Comparison of ENCODE assay signal across 8 cellular contexts in genomic region chr5:149581192-149581861, GRCh38. TPM values are rescaled to one million over a fixed set of nuclear protein-coding genes. Genes with fewer than 3 reads are reported as not detected.
DNase-seq lines count a peak whose midpoint lies in the region; ATAC-seq and TF ChIP-seq lines count a peak whose summit lies in the region.

A gene with protein sequence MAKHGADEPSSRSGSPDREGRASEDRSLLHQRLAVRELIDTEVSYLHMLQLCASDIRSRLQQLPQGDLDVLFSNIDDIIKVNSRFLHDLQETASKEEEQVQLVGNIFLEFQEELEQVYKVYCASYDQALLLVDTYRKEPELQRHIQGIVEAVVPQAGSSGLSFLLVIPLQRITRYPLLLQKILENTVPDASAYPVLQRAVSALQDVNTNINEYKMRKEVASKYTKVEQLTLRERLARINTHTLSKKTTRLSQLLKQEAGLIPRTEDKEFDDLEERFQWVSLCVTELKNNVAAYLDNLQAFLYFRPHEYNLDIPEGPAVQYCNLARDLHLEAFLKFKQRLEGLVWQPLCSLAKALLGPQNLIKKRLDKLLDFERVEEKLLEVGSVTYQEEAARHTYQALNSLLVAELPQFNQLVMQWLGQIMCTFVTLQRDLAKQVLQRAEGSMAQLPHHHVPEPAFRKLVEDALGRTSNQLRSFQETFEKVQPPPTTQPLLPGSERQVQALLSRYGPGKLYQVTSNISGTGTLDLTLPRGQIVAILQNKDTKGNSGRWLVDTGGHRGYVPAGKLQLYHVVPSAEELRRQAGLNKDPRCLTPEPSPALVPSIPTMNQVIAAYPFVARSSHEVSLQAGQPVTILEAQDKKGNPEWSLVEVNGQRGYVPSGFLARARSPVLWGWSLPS (plus strand): TSS chr5:149581498. CDS start chr5:149597770, 16,272 bp downstream.

- no peaks in the 10 kb centered on the region for H3K9me3 Mint-ChIP-seq in GM23338
- no peaks in the 10 kb centered on the region for H3K9me3 Mint-ChIP-seq in activated T-helper 17 cell treated with anti-CD3 and anti-CD28 coated beads, Interleukin-2, amount 50 U/mL, for 72 hours
- no peaks in the 10 kb centered on the region for H3K9me3 Mint-ChIP-seq in naive thymus-derived CD8-positive, alpha-beta T cell

- H3F3A ChIP-seq in GM23338 (replicated peaks; ENCODE audit: low read depth) = peaks cover 6% of the 10 kb centered on the region

- H3K9me2 ChIP-seq in GM23338 (ENCODE audit: insufficient read depth) = no peaks in the 10 kb centered on the region

- peak; percentile 71 for DNase-seq in GM23338 (ENCODE audit: low spot score)
- peak; percentile 78 for DNase-seq in NCI-H774 (lab: John Stamatoyannopoulos, UW)
- peak; percentile 64 for DNase-seq in fibroblast of the aortic adventitia (ENCODE audit: low read depth)
- DNase-seq in naive thymus-derived CD8-positive, alpha-beta T cell = peak in 8 of 10 donors; percentile 20 to 54 (median 36)
- peak; percentile 17 for DNase-seq in stimulated activated naive CD4-positive, alpha-beta T cell treated with Interleukin-2 at 50 U/mL for 16 hours (lab: John Stamatoyannopoulos, UW)

- H3K27me3 ChIP-seq in GM23338 (ENCODE audit: insufficient read depth) = peaks cover 30% of the 10 kb centered on the region

- POLR2A ChIA-PET in naive thymus-derived CD8-positive, alpha-beta T cell (lab: Charles Lee) = no interaction called here

- H4K20me1 ChIP-seq in GM23338 (replicated peaks; ENCODE audit: insufficient read depth) = no peaks in the 10 kb centered on the region

- no peak within 1 kb of the TSS for H3K27ac Mint-ChIP-seq in GM23338
- peak within 1 kb of the TSS; percentile 52 for H3K27ac Mint-ChIP-seq in activated T-helper 17 cell treated with anti-CD3 and anti-CD28 coated beads, Interleukin-2, amount 50 U/mL, for 72 hours
- H3K27ac Mint-ChIP-seq in naive thymus-derived CD8-positive, alpha-beta T cell = peak within 1 kb of the TSS in 5 of 10 donors; percentile 22 to 69 (median 49)

- peaks cover 21% of the 10 kb centered on the region for H3K27me3 Mint-ChIP-seq in GM23338 (ENCODE audit: insufficient read depth, low read depth, poor library complexity)
- peaks cover 13% of the 10 kb centered on the region for H3K27me3 Mint-ChIP-seq in activated T-helper 17 cell treated with anti-CD3 and anti-CD28 coated beads, Interleukin-2, amount 50 U/mL, for 72 hours
- peaks cover 0 to 7% (median 0%) of the 10 kb centered on the region in 5 donors for H3K27me3 Mint-ChIP-seq in naive thymus-derived CD8-positive, alpha-beta T cell

- TF ChIP-seq CTCF in GM23338 (conservative IDR thresholded peaks at IDR 0.05; ENCODE audit: low read depth in 2 of 2) = no peak
- TF ChIP-seq CTCF in fibroblast of the aortic adventitia (IDR thresholded peaks at IDR 0.05; ENCODE audit: insufficient read depth, low read length) = no peak

- peaks cover 8% of the 10 kb centered on the region for H3K4me1 ChIP-seq in GM23338 (ENCODE audit: insufficient read depth)

- H3K36me3 Mint-ChIP-seq in GM23338 (ENCODE audit: low read depth) = no peaks in the 10 kb centered on the region
- no peaks in the 10 kb centered on the region for H3K36me3 Mint-ChIP-seq in activated T-helper 17 cell treated with anti-CD3 and anti-CD28 coated beads, Interleukin-2, amount 50 U/mL, for 72 hours (ENCODE audit: low read depth)
- no peaks in the 10 kb centered on the region for H3K36me3 Mint-ChIP-seq in naive thymus-derived CD8-positive, alpha-beta T cell

- H3K27ac ChIP-seq in GM23338 (ENCODE audit: low read depth) = no peak within 1 kb of the TSS

- ATAC-seq in GM23338 (peak; percentile 86), HG02642 (IDR thresholded peaks at IDR 0.05; ENCODE audit: poor library complexity, unreplicated experiment) (no peak), GM21737 (IDR thresholded peaks at IDR 0.05; ENCODE audit: unreplicated experiment) (no peak)
- ATAC-seq in activated T-helper 17 cell treated with anti-CD3 and anti-CD28 coated beads, Interleukin-2, amount 50 U/mL, for 72 hours (replicated peaks) = peak; percentile 62
- ATAC-seq in naive thymus-derived CD8-positive, alpha-beta T cell = peak; percentile 94 to 98

- H3K79me2 ChIP-seq in GM23338 (replicated peaks; ENCODE audit: insufficient read depth) = no peaks in the 10 kb centered on the region

- H3K36me3 ChIP-seq in GM23338 (ENCODE audit: insufficient read depth) = no peaks in the 10 kb centered on the region

- peak within 1 kb of the TSS; percentile 78 for H3K4me2 ChIP-seq in GM23338

- peak within 1 kb of the TSS; percentile 76 for H3K4me3 Mint-ChIP-seq in GM23338
- H3K4me3 Mint-ChIP-seq in activated T-helper 17 cell treated with anti-CD3 and anti-CD28 coated beads, Interleukin-2, amount 50 U/mL, for 72 hours = peak within 1 kb of the TSS; percentile 70
- peak within 1 kb of the TSS; percentile 73 to 87 (median 80) for H3K4me3 Mint-ChIP-seq in naive thymus-derived CD8-positive, alpha-beta T cell

- peak within 1 kb of the TSS; percentile 68 for H3K4me3 ChIP-seq in GM23338
- H3K4me3 ChIP-seq in fibroblast of the aortic adventitia (ENCODE audit: low read depth, low read length) = peak within 1 kb of the TSS; percentile 64

- H2AFZ ChIP-seq in GM23338 = peak within 1 kb of the TSS; percentile 100

- peaks cover 9% of the 10 kb centered on the region for H3K4me1 Mint-ChIP-seq in GM23338
- no peaks in the 10 kb centered on the region for H3K4me1 Mint-ChIP-seq in activated T-helper 17 cell treated with anti-CD3 and anti-CD28 coated beads, Interleukin-2, amount 50 U/mL, for 72 hours
- H3K4me1 Mint-ChIP-seq in naive thymus-derived CD8-positive, alpha-beta T cell = peaks cover 0 to 13% (median 7%) of the 10 kb centered on the region in 4 donors

TF ChIP-seq in GM23338, 12 proteins besides CTCF, POLR2A, EP300 and RAD21 (continues in another document):
- TF ChIP-seq STAT1 (IDR thresholded peaks at IDR 0.05; ENCODE audit: unreplicated experiment) (no peak), ZNF114 (CRISPR knock-in tag; IDR thresholded peaks at IDR 0.05) (no peak), NANOG (IDR thresholded peaks at IDR 0.05; ENCODE audit: borderline replicate concordance) (no peak)
- TF ChIP-seq, protein P1, sequence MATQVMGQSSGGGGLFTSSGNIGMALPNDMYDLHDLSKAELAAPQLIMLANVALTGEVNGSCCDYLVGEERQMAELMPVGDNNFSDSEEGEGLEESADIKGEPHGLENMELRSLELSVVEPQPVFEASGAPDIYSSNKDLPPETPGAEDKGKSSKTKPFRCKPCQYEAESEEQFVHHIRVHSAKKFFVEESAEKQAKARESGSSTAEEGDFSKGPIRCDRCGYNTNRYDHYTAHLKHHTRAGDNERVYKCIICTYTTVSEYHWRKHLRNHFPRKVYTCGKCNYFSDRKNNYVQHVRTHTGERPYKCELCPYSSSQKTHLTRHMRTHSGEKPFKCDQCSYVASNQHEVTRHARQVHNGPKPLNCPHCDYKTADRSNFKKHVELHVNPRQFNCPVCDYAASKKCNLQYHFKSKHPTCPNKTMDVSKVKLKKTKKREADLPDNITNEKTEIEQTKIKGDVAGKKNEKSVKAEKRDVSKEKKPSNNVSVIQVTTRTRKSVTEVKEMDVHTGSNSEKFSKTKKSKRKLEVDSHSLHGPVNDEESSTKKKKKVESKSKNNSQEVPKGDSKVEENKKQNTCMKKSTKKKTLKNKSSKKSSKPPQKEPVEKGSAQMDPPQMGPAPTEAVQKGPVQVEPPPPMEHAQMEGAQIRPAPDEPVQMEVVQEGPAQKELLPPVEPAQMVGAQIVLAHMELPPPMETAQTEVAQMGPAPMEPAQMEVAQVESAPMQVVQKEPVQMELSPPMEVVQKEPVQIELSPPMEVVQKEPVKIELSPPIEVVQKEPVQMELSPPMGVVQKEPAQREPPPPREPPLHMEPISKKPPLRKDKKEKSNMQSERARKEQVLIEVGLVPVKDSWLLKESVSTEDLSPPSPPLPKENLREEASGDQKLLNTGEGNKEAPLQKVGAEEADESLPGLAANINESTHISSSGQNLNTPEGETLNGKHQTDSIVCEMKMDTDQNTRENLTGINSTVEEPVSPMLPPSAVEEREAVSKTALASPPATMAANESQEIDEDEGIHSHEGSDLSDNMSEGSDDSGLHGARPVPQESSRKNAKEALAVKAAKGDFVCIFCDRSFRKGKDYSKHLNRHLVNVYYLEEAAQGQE (IDR thresholded peaks at IDR 0.05; ENCODE audit: unreplicated experiment) = no peak

RNA-seq across cellular contexts. Expression of the gene that starts here (rescaled TPM):
- 0.12 and 0.14 TPM in 2 replicates for total RNA-seq in GM23338 (2014; rRNA removed; shearing (Covaris generic))
- 0.78 and 0.79 TPM in 2 replicates for polyA plus RNA-seq in GM23338 (2016; fragmentation: Nextera tagmentation; extraction: Ambion mirVana)
- under 1 TPM; 0.06 to 0.64 TPM for total RNA-seq in activated T-helper 17 cell treated with anti-CD3 and anti-CD28 coated beads, Interleukin-2, amount 50 U/mL, for 72 hours
- 2.6 and 2.7 TPM in 2 replicates for total RNA-seq in fibroblast of the aortic adventitia (ENCODE audit: low replicate concordance)
- 1 to 10 TPM in 1 of 2 experiments, not detected in 1; 1.2 TPM for total RNA-seq in naive thymus-derived CD8-positive, alpha-beta T cell
- not detected for polyA plus RNA-seq in naive thymus-derived CD8-positive, alpha-beta T cell

Comparison
In these comparisons a context has a peak if more than half of its experiments do, and no peak if none do; other contexts are left out.
1. Peak in DNase-seq, ATAC-seq, H3K4me3 ChIP-seq and H3K4me2 ChIP-seq in GM23338; RNA of the gene not detected or under 1 TPM.
2. Peak in ATAC-seq in activated T-helper 17 cell treated with anti-CD3 and anti-CD28 coated beads, Interleukin-2, amount 50 U/mL, for 72 hours; RNA of the gene not detected or under 1 TPM.
3. ATAC-seq: peak in naive thymus-derived CD8-positive, alpha-beta T cell (2 of 2); none in HG02642 (single experiment) and GM21737 (single experiment).
4. DNase-seq: peak in every context shown above with its lines; median percentile 78 in NCI-H774; 71 in GM23338; 64 in fibroblast of the aortic adventitia; 36 in naive thymus-derived CD8-positive, alpha-beta T cell; 17 in stimulated activated naive CD4-positive, alpha-beta T cell treated with Interleukin-2 at 50 U/mL for 16 hours.
5. Peak in every context shown above with its lines, with median percentiles within 50 percentile points of each other: H3K4me3 Mint-ChIP-seq.